In genomic region chr1:212858055-212858460, GRCh38 we compare ENCODE assay signal across 8 cellular contexts. TPM values are rescaled to one million over a fixed set of nuclear protein-coding genes. Genes with fewer than 3 reads are reported as not detected.
DNase-seq lines count a peak whose midpoint lies in the region; ATAC-seq and TF ChIP-seq lines count a peak whose summit lies in the region.

TSS of gene FLVCR1 (plus strand) at chr1:212858275. CDS start at chr1:212858453, 178 bp downstream.

- peak within 1 kb of the TSS in 2 of 3 donors; percentile 97 for H3K4me3 Mint-ChIP-seq in T-cell

- peak within 1 kb of the TSS; percentile 69 for H2AFZ ChIP-seq in trophoblast cell (ENCODE audit: insufficient read depth, low read length, poor library complexity)

- TF ChIP-seq CTCF in GM13977 (IDR thresholded peaks at IDR 0.05; ENCODE audit: extremely low read depth, insufficient read depth, missing control alignments), result no peak
- peak in 1 of 5 experiments; percentile 11 for TF ChIP-seq CTCF in transverse colon (IDR thresholded peaks at IDR 0.05)

- H3K4ac ChIP-seq in trophoblast cell (ENCODE audit: low read depth, low read length), result peak within 1 kb of the TSS; percentile 53

- no peak within 1 kb of the TSS for H3K23ac ChIP-seq in trophoblast cell (ENCODE audit: low read length)

- H2BK12ac ChIP-seq in trophoblast cell (ENCODE audit: low read length), result no peak within 1 kb of the TSS

- ATAC-seq in HG02870 (IDR thresholded peaks at IDR 0.05; ENCODE audit: unreplicated experiment), result peak; percentile 92
- peak; percentile 97 to 99 (median 98) for ATAC-seq in T-cell (replicated peaks in 1 of 4)

- H3K18ac ChIP-seq in trophoblast cell (ENCODE audit: low read length), result peak within 1 kb of the TSS; percentile 57

- H3K9ac ChIP-seq in adipocyte (ENCODE audit: low read length), result peak within 1 kb of the TSS; percentile 88
- H3K9ac ChIP-seq in trophoblast cell (ENCODE audit: low read length), result peak within 1 kb of the TSS; percentile 62

- peak within 1 kb of the TSS; percentile 81 for H4K8ac ChIP-seq in trophoblast cell (ENCODE audit: low read depth, low read length)

- H3K27me3 ChIP-seq in adipocyte (replicated peaks; ENCODE audit: control insufficient read depth, insufficient read depth, low read length), result no peaks in the 10 kb centered on the region
- H3K27me3 ChIP-seq in trophoblast cell (ENCODE audit: insufficient read depth, low read length), result no peaks in the 10 kb centered on the region
- H3K27me3 ChIP-seq in transverse colon, result no peaks in the 10 kb centered on the region

- H3K27ac Mint-ChIP-seq in T-cell, result peak within 1 kb of the TSS; percentile 92 to 94

- H3K36me3 Mint-ChIP-seq in T-cell, result peaks cover 10% of the 10 kb centered on the region

- no peaks in the 10 kb centered on the region for H3K9me3 Mint-ChIP-seq in T-cell

- intact Hi-C loops in cardiac septum (cut with DNase I) (loop anchor here (5.0 kb wide), 1 partner anchor 66 kb away; the partner anchor contains the start of genes NSL1 and TATDN3), transverse colon (cut with DNase I; ENCODE audit: low total_unique reads) (no loop called here)

- peaks cover 5% of the 10 kb centered on the region for H3K79me1 ChIP-seq in trophoblast cell (ENCODE audit: low read length)

- peak within 1 kb of the TSS; percentile 96 for H3K4me3 ChIP-seq in adipocyte (ENCODE audit: low read length)
- H3K4me3 ChIP-seq in trophoblast cell (ENCODE audit: low read depth, low read length), result peak within 1 kb of the TSS; percentile 87
- peak within 1 kb of the TSS; percentile 60 to 94 (median 79) for H3K4me3 ChIP-seq in transverse colon

- H3K4me2 ChIP-seq in trophoblast cell (ENCODE audit: low read length), result peak within 1 kb of the TSS; percentile 79

- POLR2A ChIA-PET in T-cell (lab: Charles Lee), result interaction anchor here (0.6 to 0.7 kb wide), 3 partner anchors 64 to 1434 kb away, joined by 3 to 9 read pairs (median 6); no protein-coding TSS in a partner anchor

- H2BK5ac ChIP-seq in trophoblast cell (ENCODE audit: low read depth, low read length, poor library complexity), result peak within 1 kb of the TSS; percentile 10

- H3K36me3 ChIP-seq in adipocyte (ENCODE audit: control insufficient read depth, insufficient read depth, low read length, severe bottlenecking), result no peaks in the 10 kb centered on the region
- no peaks in the 10 kb centered on the region for H3K36me3 ChIP-seq in trophoblast cell (ENCODE audit: control insufficient read depth in 1 of 2, insufficient read depth in 2 of 2, low read length in 2 of 2)
- H3K36me3 ChIP-seq in transverse colon, result no peaks in the 10 kb centered on the region

- H3K9me3 ChIP-seq in adipocyte (ENCODE audit: control insufficient read depth, low read length) (no peaks in the 10 kb centered on the region), trophoblast cell (ENCODE audit: insufficient read depth, low read depth, low read length) (no peaks in the 10 kb centered on the region), transverse colon (no peaks in the 10 kb centered on the region)

- in situ Hi-C loops in GM13977 (cut with MboI; ENCODE audit: low pct_unique_long_range_greater_than_20kb, low sequenced_read_pairs, unreplicated experiment) (no loop called here), transverse colon (cut with MboI; ENCODE audit: low pct_ligation_motif_present in 1 of 4, low pct_unique_long_range_greater_than_20kb in 1 of 4, low sequenced_read_pairs in 3 of 4) (no loop called here)

- TF ChIP-seq POLR2A in transverse colon (IDR thresholded peaks at IDR 0.05), result peak; percentile 78

- H4K91ac ChIP-seq in trophoblast cell (ENCODE audit: low read depth, low read length), result peak within 1 kb of the TSS; percentile 52

- CTCF ChIA-PET in T-cell (lab: Charles Lee), result interaction anchor here in 1 of 2 donors (0.6 kb wide), 1 partner anchor 256 kb away, joined by 3 read pairs; no protein-coding TSS in a partner anchor

- H3K79me2 ChIP-seq in trophoblast cell (ENCODE audit: control insufficient read depth, insufficient read depth, low read length, poor library complexity), result peaks cover 10% of the 10 kb centered on the region

- H3K14ac ChIP-seq in trophoblast cell (ENCODE audit: low read length), result peak within 1 kb of the TSS; percentile 59

- peak within 1 kb of the TSS; percentile 21 for H2AK5ac ChIP-seq in trophoblast cell (ENCODE audit: low read length)

- H3K4me1 ChIP-seq in adipocyte (ENCODE audit: control insufficient read depth, insufficient read depth, low read length) (peaks cover 21% of the 10 kb centered on the region), trophoblast cell (ENCODE audit: control insufficient read depth in 1 of 2, insufficient read depth in 2 of 2, low read length in 2 of 2) (peaks cover 6 to 9% of the 10 kb centered on the region in 2 experiments), transverse colon (peaks cover 14 to 45% (median 27%) of the 10 kb centered on the region in 4 donors)

- peaks cover 12 to 34% (median 26%) of the 10 kb centered on the region in 3 donors for H3K4me1 Mint-ChIP-seq in T-cell

- no CpG with 5 or more reads among the region's 50 CpGs for WGBS in trophoblast cell (ENCODE audit: extremely low coverage, insufficient coverage, insufficient read length)
- 0 to 1% methylated on average over 22 to 44 of the region's 50 CpGs for WGBS in transverse colon (ENCODE audit: low coverage in 1 of 2), 2 donors

- peak; percentile 96 for DNase-seq in GM13977 (ENCODE audit: low spot score)
- DNase-seq in NCI-H146 (lab: John Stamatoyannopoulos, UW), result peak; percentile 97
- peak; percentile 76 to 93 (median 85) for DNase-seq in T-cell
- DNase-seq in adipocyte (ENCODE audit: low read depth), result peak; percentile 99
- peak; percentile 100 for DNase-seq in cardiac septum (ENCODE audit: low spot score)
- peak; percentile 95 to 97 for DNase-seq in trophoblast cell
- peak; percentile 98 for DNase-seq in transverse colon

- H3K27me3 Mint-ChIP-seq in T-cell, result no peaks in the 10 kb centered on the region

- peak within 1 kb of the TSS; percentile 75 for H4K12ac ChIP-seq in trophoblast cell (ENCODE audit: low read depth, low read length)

- TF ChIP-seq EP300 in transverse colon (IDR thresholded peaks at IDR 0.05; ENCODE audit: low read depth), result no peak

- H3K27ac ChIP-seq in trophoblast cell (ENCODE audit: low read depth, low read length) (peak within 1 kb of the TSS; percentile 80), transverse colon (peak within 1 kb of the TSS; percentile 75 to 90 (median 88))

- H2BK120ac ChIP-seq in trophoblast cell (ENCODE audit: insufficient read depth, low read length, poor library complexity), result peak within 1 kb of the TSS; percentile 54

RNA-seq across cellular contexts. Expression of gene FLVCR1, which starts in this region (rescaled TPM):
- total RNA-seq in T-cell (10 to 100 TPM in 2 of 5 donors, 1 to 10 TPM in 3; 8.5 to 10.8 (median 9.5) TPM), cardiac septum (1.7 TPM), transverse colon (10 to 100 TPM; 13.2 to 21.3 (median 17.3) TPM)
- 5.9 and 6.0 TPM in 2 replicates for polyA plus RNA-seq in trophoblast cell (2013)

Comparison
In these comparisons a context has a peak if more than half of its experiments do, and no peak if none do; other contexts are left out.
1. Peak in every context shown above with its lines: DNase-seq, ATAC-seq, H3K4me3 ChIP-seq and H3K27ac ChIP-seq.